Comparison of ENCODE assay signal across 23 cellular contexts in genomic region chr10:52119507-52119906, GRCh38.
DNase-seq lines count a peak whose midpoint lies in the region; ATAC-seq and TF ChIP-seq lines count a peak whose summit lies in the region.
"Had no signal": no experiment of that assay in that cellular context is flagged by ENCODE, and none has a peak within 500 bp of the region (broad histone marks: within the 10 kb centered on the region; RNA-seq: fewer than 3 reads in every experiment).

No MANE protein-coding gene starts in this region.

- H3K27ac ChIP-seq in ascending aorta (peak overlapping the region; percentile 75 to 87), thoracic aorta (peak overlapping the region; percentile 81 to 90)
- H3K27ac ChIP-seq: A549; BLaER1 treated with 17β-estradiol and CSF1 and Interleukin-3, amounts not matched to agents 10 nM and 100 nM; GM23248 had no signal

- H3K9me3 ChIP-seq in ascending aorta = no peaks in the 10 kb centered on the region
- no peaks in the 10 kb centered on the region for H3K9me3 ChIP-seq in thoracic aorta
- H3K9me3 ChIP-seq: A549, BE2C had no signal

- H3K4me1 ChIP-seq in ascending aorta (peaks cover 4 to 37% of the 10 kb centered on the region in 2 donors), thoracic aorta (ENCODE audit: control insufficient read depth in 1 of 2, low read depth in 2 of 2) (peaks cover 32 to 64% of the 10 kb centered on the region in 2 donors)
- H3K4me1 ChIP-seq: A549; BE2C; BLaER1 treated with 17β-estradiol and CSF1 and Interleukin-3, amounts not matched to agents 10 nM and 100 nM had no signal

- no peak for DNase-seq in ascending aorta (ENCODE audit: low spot score in 2 of 2)
- DNase-seq in epithelial cell of esophagus (ENCODE audit: low read depth) = peak; percentile 38
- no peak for DNase-seq in thoracic aorta (ENCODE audit: low spot score)
- DNase-seq in left lobe of liver (ENCODE audit: low spot score) = no peak
- no peak for DNase-seq in activated CD4-positive, alpha-beta T cell treated with anti-CD3 and anti-CD28 coated beads, Interleukin-2, amount 50 U/mL, for 4 hours
- DNase-seq in COLO668 (lab: John Stamatoyannopoulos, UW; ENCODE audit: unreplicated experiment) = no peak
- DNase-seq: 8988T; ACHN; AML-193; BE2C; Calu3; CD4-positive, alpha-beta T cell; CD8-positive, alpha-beta memory T cell; COR-L47; DMS53; DMS79 treated with DMSO at 0.1 percent for 48 hours; GF-D8; GM23248; H9 had no signal

- H3K36me3 ChIP-seq in ascending aorta (no peaks in the 10 kb centered on the region), thoracic aorta (no peaks in the 10 kb centered on the region)
- H3K36me3 ChIP-seq: BE2C; BLaER1 treated with 17β-estradiol and CSF1 and Interleukin-3, amounts not matched to agents 10 nM and 100 nM had no signal

- TF ChIP-seq CTCF in ascending aorta (IDR thresholded peaks at IDR 0.05) (no peak), epithelial cell of esophagus (IDR thresholded peaks at IDR 0.05; ENCODE audit: insufficient read depth, low read depth, low read length, missing control alignments) (no peak), thoracic aorta (IDR thresholded peaks at IDR 0.05) (no peak)

- H3K4me3 ChIP-seq in ascending aorta = no peak overlapping the region
- no peak overlapping the region for H3K4me3 ChIP-seq in epithelial cell of esophagus (ENCODE audit: low read length)
- no peak overlapping the region for H3K4me3 ChIP-seq in thoracic aorta
- H3K4me3 ChIP-seq: A549; BLaER1 treated with 17β-estradiol and CSF1 and Interleukin-3, amounts not matched to agents 10 nM and 100 nM; GM23248 had no signal

- ATAC-seq in thoracic aorta (ENCODE audit: insufficient number of reproducible peaks, low FRiP score, low read depth) (no peak), left lobe of liver (no peak), GM21737 (IDR thresholded peaks at IDR 0.05; ENCODE audit: unreplicated experiment) (no peak)
- ATAC-seq: A549, HCT116 had no signal

- intact Hi-C loops in ascending aorta (cut with DNase I) = loop anchor here (10.0 kb wide), 1 partner anchor 1125 kb away; no protein-coding TSS in a partner anchor

- H3K27me3 ChIP-seq in ascending aorta = no peaks in the 10 kb centered on the region
- no peaks in the 10 kb centered on the region for H3K27me3 ChIP-seq in thoracic aorta (replicated peaks; ENCODE audit: insufficient read depth)
- H3K27me3 ChIP-seq: BE2C; BLaER1 treated with 17β-estradiol and CSF1 and Interleukin-3, amounts not matched to agents 10 nM and 100 nM had no signal
